Comparison of ENCODE assay signal across 11 cellular contexts in the genomic region with DNA sequence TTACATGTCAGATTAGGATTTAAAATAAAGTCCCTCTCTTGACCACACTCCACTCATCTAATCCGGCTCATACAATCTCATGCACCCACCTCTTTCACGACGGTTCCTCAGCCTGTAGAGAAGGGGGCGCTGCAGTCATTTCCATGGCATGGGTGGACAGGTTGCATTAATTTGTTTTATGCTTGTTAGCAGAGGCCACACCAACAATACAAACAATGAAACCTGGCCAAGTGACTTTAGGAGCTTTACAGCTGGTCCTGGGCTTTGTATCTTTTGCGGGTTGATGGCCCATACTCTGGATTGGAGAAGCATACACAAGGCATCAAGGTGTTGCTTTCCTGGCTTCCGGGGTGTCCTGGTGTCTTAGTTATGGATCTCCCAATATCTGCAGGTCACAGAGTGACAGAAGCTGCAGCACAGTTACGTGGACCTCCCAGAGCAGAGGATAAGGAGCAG. TPM values are rescaled to one million over a fixed set of nuclear protein-coding genes. Genes with fewer than 3 reads are reported as not detected.
DNase-seq lines count a peak whose midpoint lies in the region; ATAC-seq and TF ChIP-seq lines count a peak whose summit lies in the region.
"Had no signal": no experiment of that assay in that cellular context is flagged by ENCODE, and none has a peak within 500 bp of the region (broad histone marks: within the 10 kb centered on the region; RNA-seq: fewer than 3 reads in every experiment).

No MANE protein-coding gene starts in this region.

- no peak overlapping the region for H3K27ac Mint-ChIP-seq in natural killer cell
- H3K27ac Mint-ChIP-seq: activated naive CD4-positive, alpha-beta T cell treated with anti-CD3 and anti-CD28 coated beads, Interleukin-2, amount 50 U/mL, for 24 hours had no signal

- intact Hi-C loops in natural killer cell (cut with micrococcal nuclease), result no loop called here

- no peaks in the 10 kb centered on the region for H3K79me2 ChIP-seq in DOHH2 (ENCODE audit: control insufficient read depth, low read length)

- no peaks in the 10 kb centered on the region for H3K9me3 Mint-ChIP-seq in natural killer cell
- H3K9me3 Mint-ChIP-seq: activated naive CD4-positive, alpha-beta T cell treated with anti-CD3 and anti-CD28 coated beads, Interleukin-2, amount 50 U/mL, for 24 hours; stimulated activated naive CD8-positive, alpha-beta T cell treated with anti-CD3 and anti-CD28 coated beads, Interleukin-15, amount 100 ng/mL, for 72 hours had no signal

- H3K27me3 ChIP-seq in DOHH2 (ENCODE audit: control insufficient read depth, low read length), result peaks cover under 1% of the 10 kb centered on the region; the same call in 1 of the 2 replicates

- H3K4me3 Mint-ChIP-seq in natural killer cell, result no peak overlapping the region
- H3K4me3 Mint-ChIP-seq: activated naive CD4-positive, alpha-beta T cell treated with anti-CD3 and anti-CD28 coated beads, Interleukin-2, amount 50 U/mL, for 24 hours; stimulated activated naive CD8-positive, alpha-beta T cell treated with anti-CD3 and anti-CD28 coated beads, Interleukin-15, amount 100 ng/mL, for 72 hours had no signal

- H3K9me3 ChIP-seq in DOHH2 (ENCODE audit: control insufficient read depth, insufficient read depth, low read length), result no peaks in the 10 kb centered on the region

- no peaks in the 10 kb centered on the region for H3K36me3 Mint-ChIP-seq in natural killer cell
- H3K36me3 Mint-ChIP-seq: activated naive CD4-positive, alpha-beta T cell treated with anti-CD3 and anti-CD28 coated beads, Interleukin-2, amount 50 U/mL, for 24 hours had no signal

- H3K4me1 Mint-ChIP-seq in natural killer cell, result peaks cover 6 to 7% of the 10 kb centered on the region in 2 donors
- H3K4me1 Mint-ChIP-seq: activated naive CD4-positive, alpha-beta T cell treated with anti-CD3 and anti-CD28 coated beads, Interleukin-2, amount 50 U/mL, for 24 hours had no signal

- H3K27ac ChIP-seq in DOHH2 (ENCODE audit: low read depth, low read length), result no peak overlapping the region

- peaks cover 9 to 11% of the 10 kb centered on the region in 2 donors for H3K27me3 Mint-ChIP-seq in natural killer cell (ENCODE audit: low read depth in 2 of 2)

- no peaks in the 10 kb centered on the region for H3K36me3 ChIP-seq in DOHH2 (ENCODE audit: control insufficient read depth, low read length)

- H3K4me3 ChIP-seq in DOHH2 (ENCODE audit: low read length), result no peak overlapping the region
- no peak overlapping the region for H3K4me3 ChIP-seq in WI38 (ENCODE audit: low read depth, low read length)

- no peaks in the 10 kb centered on the region for H4K20me1 ChIP-seq in DOHH2 (ENCODE audit: control insufficient read depth, insufficient read depth, low read depth, low read length)

- TF ChIP-seq CTCF in DOHH2 (IDR thresholded peaks at IDR 0.05; ENCODE audit: low read depth, low read length, poor library complexity, severe bottlenecking), result peak; percentile 68
- peak; percentile 66 for TF ChIP-seq CTCF in WI38 (IDR thresholded peaks at IDR 0.05; ENCODE audit: low read depth, low read length)
- TF ChIP-seq CTCF in natural killer cell (IDR thresholded peaks at IDR 0.05), result no peak

- H3K4me2 ChIP-seq in DOHH2 (ENCODE audit: low read length), result no peak overlapping the region

- DNase-seq in HT-29 (ENCODE audit: low spot score) (peak; percentile 56), left kidney (ENCODE audit: low read depth, low spot score) (peak; percentile 69), HK-2 (ENCODE audit: unreplicated experiment) (no peak), natural killer cell (no peak)
- no peak for DNase-seq in stimulated activated CD4-positive, alpha-beta T cell treated with anti-CD3 and anti-CD28 coated beads, Interleukin-4, amount 100 ng/mL, for 4 hours

- H3K9me2 ChIP-seq in DOHH2 (replicated peaks; ENCODE audit: control insufficient read depth, low read length), result no peaks in the 10 kb centered on the region

- H3F3A ChIP-seq in DOHH2 (ENCODE audit: control insufficient read depth, insufficient read depth), result no peaks in the 10 kb centered on the region

- ATAC-seq in natural killer cell, result no peak
- ATAC-seq in GM19467 (IDR thresholded peaks at IDR 0.05; ENCODE audit: unreplicated experiment), result no peak
- ATAC-seq: stimulated activated naive CD8-positive, alpha-beta T cell treated with anti-CD3 and anti-CD28 coated beads, Interleukin-15, amount 100 ng/mL, for 72 hours had no signal

- peaks cover 15% of the 10 kb centered on the region for H3K4me1 ChIP-seq in DOHH2 (ENCODE audit: control insufficient read depth, low read length)

RNA-seq across cellular contexts. Expression of gene SNF8, which starts 9.7 kb away (rescaled TPM):
- 93.9 and 141 TPM in 2 replicates for total RNA-seq in HT-29 (2014; rRNA removed; shearing (Covaris generic))
- 10 to 100 TPM; 76.9 to 86.0 (median 78.3) TPM for total RNA-seq in natural killer cell

RNA-seq across cellular contexts. Expression of gene GIP, which starts 14.1 kb away (rescaled TPM):
- not detected in 2 replicates for total RNA-seq in HT-29 (2014; rRNA removed; shearing (Covaris generic))
- not detected for total RNA-seq in natural killer cell
- total RNA-seq: NCI-H460 had no signal

RNA-seq across cellular contexts. Expression of gene IGF2BP1, which starts 42.9 kb away (rescaled TPM):
- not detected in 2 replicates for total RNA-seq in HT-29 (2014; rRNA removed; shearing (Covaris generic))
- not detected for total RNA-seq in natural killer cell

RNA-seq across cellular contexts. Expression of gene UBE2Z, which starts 46.1 kb away (rescaled TPM):
- 73.9 and 75.5 TPM in 2 replicates for total RNA-seq in HT-29 (2014; rRNA removed; shearing (Covaris generic))
- total RNA-seq in natural killer cell, result 10 to 100 TPM; 89.0 to 94.0 (median 89.6) TPM

Comparison
In these comparisons a context has a peak if more than half of its experiments do, and no peak if none do; other contexts are left out.
1. DNase-seq: peak in HT-29 (single experiment) and left kidney (single experiment); none in HK-2 (single experiment), natural killer cell (single experiment) and stimulated activated CD4-positive, alpha-beta T cell treated with anti-CD3 and anti-CD28 coated beads, Interleukin-4, amount 100 ng/mL, for 4 hours (0 of 2).